In genomic region chr6:168537485-168537884, GRCh38 we compare ENCODE assay signal across 1 cellular context.
TF ChIP-seq lines count a peak whose summit lies in the region.

No MANE protein-coding gene starts in this region.

TF ChIP-seq in H1, 55 proteins besides CTCF, POLR2A, EP300 and RAD21 (continued from another document):
- TF ChIP-seq ATF2 (IDR thresholded peaks at IDR 0.05; ENCODE audit: low read length) (no peak), BRCA1 (IDR thresholded peaks at IDR 0.05; ENCODE audit: low read depth, low read length) (no peak), ATF3 (IDR thresholded peaks at IDR 0.05; ENCODE audit: insufficient read depth, low read depth, low read length) (no peak), CHD7 (IDR thresholded peaks at IDR 0.05; ENCODE audit: insufficient replicate concordance, low read length) (no peak), TEAD4 (IDR thresholded peaks at IDR 0.05; ENCODE audit: low read depth, low read length) (no peak), SIN3A (conservative IDR thresholded peaks at IDR 0.05 in 1 of 2, IDR thresholded peaks at IDR 0.05 in 1 of 2; ENCODE audit: low read depth in 1 of 2, low read length in 2 of 2) (no peak), MAX (IDR thresholded peaks at IDR 0.05) (no peak), CREB1 (IDR thresholded peaks at IDR 0.05) (no peak), PHF8 (conservative IDR thresholded peaks at IDR 0.05; ENCODE audit: low read depth, low read length) (no peak), SP2 (IDR thresholded peaks at IDR 0.05; ENCODE audit: low read length) (no peak), CBX5 (IDR thresholded peaks at IDR 0.05; ENCODE audit: low read depth, low read length) (no peak), ASH2L (IDR thresholded peaks at IDR 0.05; ENCODE audit: low read length) (no peak), POLR2AphosphoS5 (IDR thresholded peaks at IDR 0.05; ENCODE audit: low read depth, low read length) (no peak), ZNF274 (IDR thresholded peaks at IDR 0.05; ENCODE audit: borderline replicate concordance, extremely low read depth, low read length) (no peak), SIX5 (IDR thresholded peaks at IDR 0.05; ENCODE audit: low read depth, low read length) (no peak), SUZ12 (IDR thresholded peaks at IDR 0.05; ENCODE audit: low read length) (no peak)
